In the genomic region with DNA sequence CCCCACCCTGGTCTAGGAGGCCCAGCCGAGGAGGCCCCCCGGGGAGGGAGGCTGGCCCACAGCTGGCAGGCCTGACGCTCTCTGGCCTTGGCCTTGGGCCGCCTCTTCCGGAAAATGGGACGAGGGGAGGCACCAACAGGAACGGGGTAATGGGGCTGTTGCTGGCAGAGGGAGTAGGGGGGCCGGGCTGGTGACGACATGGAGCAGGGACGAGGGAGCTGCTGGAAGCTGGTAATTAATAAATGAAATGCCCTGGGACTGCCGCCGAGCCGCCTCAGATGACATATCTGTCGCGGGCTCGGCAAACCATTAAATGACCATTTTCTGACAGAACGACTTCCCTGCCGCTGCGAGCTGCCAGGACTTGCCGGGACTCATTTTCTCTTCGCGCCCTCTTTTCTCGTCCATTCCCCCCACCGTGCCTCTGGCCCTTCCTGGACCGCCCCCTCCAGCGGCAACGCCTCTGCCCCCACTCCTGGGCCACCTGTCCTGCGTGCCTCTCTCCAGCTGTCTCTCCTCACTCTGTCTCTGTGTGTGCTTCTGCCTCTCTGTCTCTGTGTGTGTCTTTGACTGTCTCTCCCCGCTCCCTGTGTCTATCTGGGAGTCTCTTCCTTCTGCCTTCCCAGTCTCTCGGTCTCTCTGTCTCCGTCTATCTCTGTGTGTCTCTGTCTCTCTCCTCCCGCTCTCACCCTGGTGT, we compare ENCODE assay signal across 10 cellular contexts.
A peak's percentile ranks its signal among the peaks of the same experiment; 100 is the strongest.
DNase-seq lines count a peak whose midpoint lies in the region; ATAC-seq and TF ChIP-seq lines count a peak whose summit lies in the region.
"Had no signal": no experiment of that assay in that cellular context is flagged by ENCODE, and none has a peak within 500 bp of the region (broad histone marks: within the 10 kb centered on the region; RNA-seq: fewer than 3 reads in every experiment).

No MANE protein-coding gene starts in this region.

- TF ChIP-seq CTCF in WTC11 (IDR thresholded peaks at IDR 0.05) (no peak), psoas muscle (IDR thresholded peaks at IDR 0.05) (no peak), GM10248 (IDR thresholded peaks at IDR 0.05; ENCODE audit: control extremely low read depth, extremely low read depth, low read depth, missing control alignments) (no peak)

- POLR2A ChIA-PET in WTC11 (lab: Charles Lee) (no interaction called here), GM10248 (lab: Yijun Ruan, JAX) (no interaction called here)

- H3K4me3 Mint-ChIP-seq in WTC11 = peak overlapping the region; percentile 66

- H3K36me3 ChIP-seq in ES-I3 (ENCODE audit: insufficient read depth, low read length) = no peaks in the 10 kb centered on the region
- H3K36me3 ChIP-seq in psoas muscle (ENCODE audit: insufficient read depth in 1 of 2, low read depth in 1 of 2) = no peaks in the 10 kb centered on the region

- H3K9me3 Mint-ChIP-seq in WTC11 = 0 out of 2 replicates have a peak, but pooled peaks cover 3% of the 10 kb centered on the region

- H3K4me1 ChIP-seq in ES-I3 (ENCODE audit: insufficient read depth, low read length) (peaks cover 5% of the 10 kb centered on the region; the same call in 1 of the 2 replicates), right cardiac atrium (ENCODE audit: control insufficient read depth, insufficient read depth, low read length) (no peaks in the 10 kb centered on the region), psoas muscle (no peaks in the 10 kb centered on the region)

- H3K9ac ChIP-seq in ES-I3 (ENCODE audit: low read depth, low read length) = peak overlapping the region; percentile 41; the same call in 1 of the 2 replicates

- 10% methylated on average over 32 of the region's 32 CpGs for WGBS in right cardiac atrium
- 6 to 8% (median 8%) methylated on average over 32 of the region's 32 CpGs for WGBS in psoas muscle, 3 donors

- H3K4me1 Mint-ChIP-seq in WTC11 = peaks cover 34% of the 10 kb centered on the region

- peaks cover 26% of the 10 kb centered on the region for H3K27me3 Mint-ChIP-seq in WTC11 (ENCODE audit: low read depth)

- H3K27me3 ChIP-seq in right cardiac atrium (ENCODE audit: control insufficient read depth, insufficient read depth) = no peaks in the 10 kb centered on the region
- peaks cover 0 to 46% (median 26%) of the 10 kb centered on the region in 3 donors for H3K27me3 ChIP-seq in psoas muscle (ENCODE audit: insufficient read depth in 3 of 3, low read length in 2 of 3)

- no peaks in the 10 kb centered on the region for H3K36me3 Mint-ChIP-seq in WTC11

- H3K27ac ChIP-seq in right cardiac atrium (ENCODE audit: low read length) = no peak overlapping the region
- no peak overlapping the region for H3K27ac ChIP-seq in psoas muscle

- DNase-seq in WTC11 (ENCODE audit: low spot score) (no peak), right cardiac atrium (peak; percentile 54 to 67 (median 64)), psoas muscle (peak in 1 of 2 donors; percentile 26), GM10248 (ENCODE audit: extremely low spot score) (no peak), DMS79 treated with DMSO at 0.1 percent for 48 hours (lab: John Stamatoyannopoulos, UW) (no peak)
- no peak for DNase-seq in activated CD4-positive, alpha-beta T cell treated with anti-CD3 and anti-CD28 coated beads, Interleukin-2, amount 50 U/mL, for 48 hours
- DNase-seq: cortex of kidney, DMS153 had no signal

- H3K9me3 ChIP-seq in ES-I3 (ENCODE audit: control insufficient read depth, insufficient read depth, low read length) = no peaks in the 10 kb centered on the region
- no peaks in the 10 kb centered on the region for H3K9me3 ChIP-seq in right cardiac atrium (ENCODE audit: control insufficient read depth, low read length)
- no peaks in the 10 kb centered on the region for H3K9me3 ChIP-seq in psoas muscle

- CTCF ChIA-PET in WTC11 (lab: Charles Lee) = interaction anchor here (0.9 to 3.5 kb wide), 7 partner anchors 12 to 177 kb away, joined by 3 to 26 read pairs (median 5); no protein-coding TSS in a partner anchor
- CTCF ChIA-PET in GM10248 (lab: Yijun Ruan, JAX) = interaction anchor here (2.2 to 2.7 kb wide), 2 partner anchors 13 to 19 kb away, joined by 4 to 7 read pairs; no protein-coding TSS in a partner anchor

- H3K4me3 ChIP-seq in right cardiac atrium (ENCODE audit: low read length) = peak overlapping the region; percentile 37
- peak overlapping the region; percentile 43 for H3K4me3 ChIP-seq in psoas muscle

- H3K27ac Mint-ChIP-seq in WTC11 = no peak overlapping the region

- intact Hi-C loops in right cardiac atrium (cut with DNase I) = no loop called here
- intact Hi-C loops in psoas muscle (cut with DNase I) = no loop called here

- ATAC-seq in WTC11 (peak; percentile 14), right cardiac atrium (peak; percentile 49 to 58), psoas muscle (no peak), HG02852 (IDR thresholded peaks at IDR 0.05; ENCODE audit: unreplicated experiment) (no peak)

TF ChIP-seq in WTC11, 78 proteins besides CTCF, POLR2A, EP300 and RAD21 (continues in another document):
- TF ChIP-seq, protein P1, sequence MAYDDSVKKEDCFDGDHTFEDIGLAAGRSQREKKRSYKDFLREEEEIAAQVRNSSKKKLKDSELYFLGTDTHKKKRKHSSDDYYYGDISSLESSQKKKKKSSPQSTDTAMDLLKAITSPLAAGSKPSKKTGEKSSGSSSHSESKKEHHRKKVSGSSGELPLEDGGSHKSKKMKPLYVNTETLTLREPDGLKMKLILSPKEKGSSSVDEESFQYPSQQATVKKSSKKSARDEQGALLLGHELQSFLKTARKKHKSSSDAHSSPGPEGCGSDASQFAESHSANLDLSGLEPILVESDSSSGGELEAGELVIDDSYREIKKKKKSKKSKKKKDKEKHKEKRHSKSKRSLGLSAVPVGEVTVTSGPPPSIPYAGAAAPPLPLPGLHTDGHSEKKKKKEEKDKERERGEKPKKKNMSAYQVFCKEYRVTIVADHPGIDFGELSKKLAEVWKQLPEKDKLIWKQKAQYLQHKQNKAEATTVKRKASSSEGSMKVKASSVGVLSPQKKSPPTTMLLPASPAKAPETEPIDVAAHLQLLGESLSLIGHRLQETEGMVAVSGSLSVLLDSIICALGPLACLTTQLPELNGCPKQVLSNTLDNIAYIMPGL (CRISPR knock-in tag; IDR thresholded peaks at IDR 0.05) = no peak
- TF ChIP-seq CREB1 (CRISPR knock-in tag; IDR thresholded peaks at IDR 0.05) (no peak), CBFB (CRISPR knock-in tag; IDR thresholded peaks at IDR 0.05; ENCODE audit: low read depth) (no peak), ZNF219 (CRISPR knock-in tag; IDR thresholded peaks at IDR 0.05; ENCODE audit: borderline replicate concordance) (no peak), GRHL2 (CRISPR knock-in tag; IDR thresholded peaks at IDR 0.05; ENCODE audit: insufficient replicate concordance, severe bottlenecking) (no peak), AR (CRISPR knock-in tag; IDR thresholded peaks at IDR 0.05) (no peak), SP1 (CRISPR knock-in tag; conservative IDR thresholded peaks at IDR 0.05) (no peak), ZNF317 (CRISPR knock-in tag; IDR thresholded peaks at IDR 0.05; ENCODE audit: borderline replicate concordance, low read depth) (no peak), ZNF121 (CRISPR knock-in tag; IDR thresholded peaks at IDR 0.05) (no peak)
- TF ChIP-seq, protein P2, sequence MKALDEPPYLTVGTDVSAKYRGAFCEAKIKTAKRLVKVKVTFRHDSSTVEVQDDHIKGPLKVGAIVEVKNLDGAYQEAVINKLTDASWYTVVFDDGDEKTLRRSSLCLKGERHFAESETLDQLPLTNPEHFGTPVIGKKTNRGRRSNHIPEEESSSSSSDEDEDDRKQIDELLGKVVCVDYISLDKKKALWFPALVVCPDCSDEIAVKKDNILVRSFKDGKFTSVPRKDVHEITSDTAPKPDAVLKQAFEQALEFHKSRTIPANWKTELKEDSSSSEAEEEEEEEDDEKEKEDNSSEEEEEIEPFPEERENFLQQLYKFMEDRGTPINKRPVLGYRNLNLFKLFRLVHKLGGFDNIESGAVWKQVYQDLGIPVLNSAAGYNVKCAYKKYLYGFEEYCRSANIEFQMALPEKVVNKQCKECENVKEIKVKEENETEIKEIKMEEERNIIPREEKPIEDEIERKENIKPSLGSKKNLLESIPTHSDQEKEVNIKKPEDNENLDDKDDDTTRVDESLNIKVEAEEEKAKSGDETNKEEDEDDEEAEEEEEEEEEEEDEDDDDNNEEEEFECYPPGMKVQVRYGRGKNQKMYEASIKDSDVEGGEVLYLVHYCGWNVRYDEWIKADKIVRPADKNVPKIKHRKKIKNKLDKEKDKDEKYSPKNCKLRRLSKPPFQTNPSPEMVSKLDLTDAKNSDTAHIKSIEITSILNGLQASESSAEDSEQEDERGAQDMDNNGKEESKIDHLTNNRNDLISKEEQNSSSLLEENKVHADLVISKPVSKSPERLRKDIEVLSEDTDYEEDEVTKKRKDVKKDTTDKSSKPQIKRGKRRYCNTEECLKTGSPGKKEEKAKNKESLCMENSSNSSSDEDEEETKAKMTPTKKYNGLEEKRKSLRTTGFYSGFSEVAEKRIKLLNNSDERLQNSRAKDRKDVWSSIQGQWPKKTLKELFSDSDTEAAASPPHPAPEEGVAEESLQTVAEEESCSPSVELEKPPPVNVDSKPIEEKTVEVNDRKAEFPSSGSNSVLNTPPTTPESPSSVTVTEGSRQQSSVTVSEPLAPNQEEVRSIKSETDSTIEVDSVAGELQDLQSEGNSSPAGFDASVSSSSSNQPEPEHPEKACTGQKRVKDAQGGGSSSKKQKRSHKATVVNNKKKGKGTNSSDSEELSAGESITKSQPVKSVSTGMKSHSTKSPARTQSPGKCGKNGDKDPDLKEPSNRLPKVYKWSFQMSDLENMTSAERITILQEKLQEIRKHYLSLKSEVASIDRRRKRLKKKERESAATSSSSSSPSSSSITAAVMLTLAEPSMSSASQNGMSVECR (CRISPR knock-in tag; IDR thresholded peaks at IDR 0.05; ENCODE audit: borderline replicate concordance) = no peak

Comparison
In these comparisons a context has a peak if more than half of its experiments do, and no peak if none do; other contexts are left out.
1. ATAC-seq: peak in WTC11 (single experiment) and right cardiac atrium (2 of 2); none in psoas muscle (0 of 4) and HG02852 (single experiment).
2. DNase-seq: peak in right cardiac atrium (3 of 3); none in WTC11 (single experiment), activated CD4-positive, alpha-beta T cell treated with anti-CD3 and anti-CD28 coated beads, Interleukin-2, amount 50 U/mL, for 48 hours (0 of 2), GM10248 (single experiment) and DMS79 treated with DMSO at 0.1 percent for 48 hours (single experiment).